ENCODE assay signal across 15 cellular contexts in the genomic region with DNA sequence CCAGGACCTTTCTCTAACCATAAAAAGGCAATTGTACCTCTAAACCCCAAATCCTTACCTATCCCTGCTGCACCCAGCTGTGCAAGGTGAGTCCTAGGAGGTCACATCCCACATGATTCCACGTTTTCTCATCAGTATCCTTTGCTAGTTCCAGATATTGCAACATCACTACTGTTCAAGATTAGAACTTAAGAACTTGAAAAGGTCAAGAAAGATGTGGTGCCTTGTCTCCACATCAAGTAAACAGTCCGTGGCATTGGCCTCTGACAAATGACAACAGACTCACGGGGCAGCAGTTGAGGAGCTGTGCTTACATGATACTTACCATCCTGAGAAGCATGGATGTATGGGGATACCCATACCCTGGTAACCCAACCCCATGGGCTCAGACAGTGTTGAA.
"Had no signal": no experiment of that assay in that cellular context is flagged by ENCODE, and none has a peak within 500 bp of the region (broad histone marks: within the 10 kb centered on the region; RNA-seq: fewer than 3 reads in every experiment).

No MANE protein-coding gene starts in this region.

- H3K4me1 ChIP-seq: neural progenitor cell, pancreas had no signal

- ATAC-seq: activated CD8-positive, alpha-beta memory T cell treated with anti-CD3 and anti-CD28 coated beads, Interleukin-2, amount 10 ng/mL, durations not matched to agents 7 days and 5 days; activated T-cell treated with anti-CD3 and anti-CD28 coated beads, Interleukin-2, amount 50 U/mL, for 4 hours; gastrocnemius medialis; left ventricle myocardium superior; pancreas had no signal

- H3K4me3 ChIP-seq: gastrocnemius medialis, neural progenitor cell, pancreas, transverse colon had no signal

- H3K9me3 Mint-ChIP-seq: activated T-cell treated with anti-CD3 and anti-CD28 coated beads, Interleukin-2, amount 50 U/mL, for 4 hours; neural progenitor cell had no signal

- FAIRE-seq: colon, endothelial cell of umbilical vein, keratinocyte, pancreas had no signal

- H3K27ac ChIP-seq: gastrocnemius medialis, neural progenitor cell, pancreas had no signal

- H3K4me1 Mint-ChIP-seq: activated CD8-positive, alpha-beta memory T cell treated with anti-CD3 and anti-CD28 coated beads, Interleukin-2, amount 10 ng/mL, durations not matched to agents 7 days and 5 days had no signal

- H3K36me3 Mint-ChIP-seq: activated CD8-positive, alpha-beta memory T cell treated with anti-CD3 and anti-CD28 coated beads, Interleukin-2, amount 10 ng/mL, durations not matched to agents 7 days and 5 days; activated naive CD8-positive, alpha-beta T cell; neural progenitor cell had no signal

- H3K9me3 ChIP-seq: gastrocnemius medialis, pancreas, transverse colon had no signal

- DNase-seq: activated CD4-positive, alpha-beta T cell treated with anti-CD3 and anti-CD28 coated beads, Interleukin-2, amount 50 U/mL, for 4 hours; activated CD4-positive, CD25-positive, alpha-beta regulatory T cell treated with anti-CD3 and anti-CD28 coated beads, Interleukin-2, amount 50 U/mL, for 72 hours; activated CD8-positive, alpha-beta memory T cell treated with anti-CD3 and anti-CD28 coated beads, Interleukin-2, amount 10 ng/mL, durations not matched to agents 7 days and 5 days; activated effector memory CD4-positive, alpha-beta T cell treated with anti-CD3 and anti-CD28 coated beads, Interleukin-2, amount 50 U/mL, for 16 hours; activated T-cell treated with anti-CD3 and anti-CD28 coated beads, Interleukin-2, amount 50 U/mL, for 4 hours; anterior cingulate cortex; gastrocnemius medialis; left ventricle myocardium superior; pancreas; transverse colon had no signal

- H3K4me3 Mint-ChIP-seq: activated CD8-positive, alpha-beta memory T cell treated with anti-CD3 and anti-CD28 coated beads, Interleukin-2, amount 10 ng/mL, durations not matched to agents 7 days and 5 days; activated naive CD8-positive, alpha-beta T cell; activated T-cell treated with anti-CD3 and anti-CD28 coated beads, Interleukin-2, amount 50 U/mL, for 4 hours; neural progenitor cell had no signal

- H3K27me3 ChIP-seq: gastrocnemius medialis, neural progenitor cell, pancreas, transverse colon had no signal

- H3K9ac ChIP-seq: neural progenitor cell had no signal

- H3K36me3 ChIP-seq: gastrocnemius medialis, neural progenitor cell, pancreas, transverse colon had no signal

- H3K27ac Mint-ChIP-seq: activated CD8-positive, alpha-beta memory T cell treated with anti-CD3 and anti-CD28 coated beads, Interleukin-2, amount 10 ng/mL, durations not matched to agents 7 days and 5 days; activated naive CD8-positive, alpha-beta T cell; neural progenitor cell had no signal

- H2AFZ ChIP-seq: neural progenitor cell had no signal

- H3K4me2 ChIP-seq: neural progenitor cell had no signal
